25 cellular contexts compared by ENCODE assay signal in the genomic region with DNA sequence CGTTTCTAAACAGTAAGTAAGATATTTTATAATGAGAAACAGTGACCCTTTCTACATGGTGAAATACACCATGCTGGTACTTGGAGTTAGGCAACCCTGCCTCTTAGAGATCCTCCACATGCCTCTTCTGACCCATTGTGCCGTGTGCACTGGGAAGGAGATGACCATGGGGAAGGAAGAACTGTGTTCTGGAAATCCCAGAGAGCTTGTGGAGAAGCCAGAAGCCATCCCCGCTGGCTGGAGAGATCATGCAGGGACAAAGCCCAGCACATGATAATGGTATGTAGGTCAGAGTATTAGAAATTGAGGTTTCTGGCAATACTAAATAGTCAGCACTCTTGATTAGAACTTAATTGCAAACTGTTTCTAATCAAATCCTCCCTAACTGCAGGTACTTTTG.
DNase-seq lines count a peak whose midpoint lies in the region; ATAC-seq and TF ChIP-seq lines count a peak whose summit lies in the region.
"Had no signal": no experiment of that assay in that cellular context is flagged by ENCODE, and none has a peak within 500 bp of the region (broad histone marks: within the 10 kb centered on the region; RNA-seq: fewer than 3 reads in every experiment).

No MANE protein-coding gene starts in this region.

- peak; percentile 67 for ATAC-seq in Right ventricle myocardium inferior
- ATAC-seq in GM18873 (IDR thresholded peaks at IDR 0.05; ENCODE audit: low FRiP score, unreplicated experiment): no peak
- ATAC-seq in GM21825 (IDR thresholded peaks at IDR 0.05; ENCODE audit: unreplicated experiment): no peak
- no peak for ATAC-seq in GM21515 (IDR thresholded peaks at IDR 0.05; ENCODE audit: unreplicated experiment)
- ATAC-seq: activated T-cell treated with anti-CD3 and anti-CD28 coated beads, Interleukin-2, amount 50 U/mL, for 72 hours; foreskin keratinocyte; naive thymus-derived CD8-positive, alpha-beta T cell; stimulated activated naive CD8-positive, alpha-beta T cell treated with anti-CD3 and anti-CD28 coated beads, Interleukin-15, Interleukin-2, amounts not matched to agents 100 U/mL and 50 U/mL, for 24 hours; T-cell had no signal

- H3K14ac ChIP-seq in mesenchymal stem cell (ENCODE audit: low read length in 2 of 2): no peak overlapping the region

- no peak overlapping the region for H4K8ac ChIP-seq in mesenchymal stem cell (ENCODE audit: low read length)

- DNase-seq in Right ventricle myocardium inferior (ENCODE audit: missing footprints) (no peak), cardiac septum (ENCODE audit: low spot score) (no peak), fibroblast of the aortic adventitia (ENCODE audit: low read depth) (peak; percentile 30), mesenchymal stem cell (no peak), GDM1 (lab: John Stamatoyannopoulos, UW) (no peak)
- DNase-seq: 8988T; activated CD4-positive, alpha-beta T cell treated with anti-CD3 and anti-CD28 coated beads for 1 hour; activated naive CD4-positive, alpha-beta T cell treated with anti-CD3 and anti-CD28 coated beads, Interleukin-2, amount 50 U/mL, for 16 hours; activated T-cell treated with anti-CD3 and anti-CD28 coated beads, Interleukin-2, amount 50 U/mL, for 72 hours; foreskin keratinocyte; mesendoderm; naive thymus-derived CD8-positive, alpha-beta T cell; NCI-H187; NCI-H748 treated with DMSO at 0.1 percent for 48 hours; pancreas; SHP77 treated with DMSO at 0.1 percent for 48 hours; stimulated activated CD4-positive, alpha-beta T cell treated with anti-CD3 and anti-CD28 coated beads, Interleukin-2, amount 100 ng/mL, for 24 hours; stimulated activated naive CD8-positive, alpha-beta T cell treated with anti-CD3 and anti-CD28 coated beads, Interleukin-15, Interleukin-2, amounts not matched to agents 100 U/mL and 50 U/mL, for 24 hours; T-cell; transverse colon had no signal

- no peak overlapping the region for H4K91ac ChIP-seq in mesenchymal stem cell (ENCODE audit: low read length)

- no peak overlapping the region for H2BK5ac ChIP-seq in mesenchymal stem cell (ENCODE audit: low read depth, low read length, poor library complexity, severe bottlenecking)

- H3K27ac ChIP-seq in mesenchymal stem cell (ENCODE audit: low read length, poor library complexity, severe bottlenecking): no peak overlapping the region
- H3K27ac ChIP-seq: BLaER1, foreskin keratinocyte, pancreas had no signal

- no peak overlapping the region for H3K4me2 ChIP-seq in mesenchymal stem cell (ENCODE audit: low read length, poor library complexity, severe bottlenecking)
- H3K4me2 ChIP-seq: BLaER1 had no signal

- no peak overlapping the region for H3K4me3 ChIP-seq in fibroblast of the aortic adventitia (ENCODE audit: low read depth, low read length)
- H3K4me3 ChIP-seq in mesenchymal stem cell (ENCODE audit: insufficient read depth in 1 of 2, low read depth in 1 of 2, low read length in 2 of 2): no peak overlapping the region
- H3K4me3 ChIP-seq: BLaER1, pancreas, skin epidermis, transverse colon had no signal

- peaks cover 15% of the 10 kb centered on the region for H3K9me3 ChIP-seq in mesenchymal stem cell (ENCODE audit: control insufficient read depth, low read length)
- H3K9me3 ChIP-seq: pancreas, transverse colon had no signal

- H2AFZ ChIP-seq in mesenchymal stem cell (ENCODE audit: low read depth, low read length): no peak overlapping the region

- H2BK12ac ChIP-seq in mesenchymal stem cell (ENCODE audit: low read length in 2 of 2): no peak overlapping the region

- intact Hi-C loops in Right ventricle myocardium inferior (cut with DNase I): no loop called here
- intact Hi-C loops in cardiac septum (cut with DNase I): loop anchor here (5.0 kb wide), 2 partner anchors 230 to 305 kb away; a partner anchor contains a TSS

- no peak overlapping the region for H3K4ac ChIP-seq in mesenchymal stem cell (ENCODE audit: low read depth in 1 of 2, low read length in 2 of 2)

- no peaks in the 10 kb centered on the region for H3K36me3 ChIP-seq in mesenchymal stem cell (ENCODE audit: control insufficient read depth in 1 of 2, insufficient read depth in 2 of 2, low read depth in 1 of 2, low read length in 2 of 2)
- H3K36me3 ChIP-seq: BLaER1, pancreas, transverse colon had no signal

- H2BK120ac ChIP-seq in mesenchymal stem cell (ENCODE audit: low read depth, low read length): no peak overlapping the region

- no peaks in the 10 kb centered on the region for H3K27me3 ChIP-seq in mesenchymal stem cell (ENCODE audit: control insufficient read depth in 1 of 2, insufficient read depth in 1 of 2, low read length in 2 of 2)
- H3K27me3 ChIP-seq: BLaER1, foreskin keratinocyte, pancreas, transverse colon had no signal

- H2BK15ac ChIP-seq in mesenchymal stem cell (ENCODE audit: low read depth, poor library complexity, severe bottlenecking): no peak overlapping the region

- H3K9ac ChIP-seq in mesenchymal stem cell (ENCODE audit: low read length): peak overlapping the region; percentile 69
- H3K9ac ChIP-seq: BLaER1 had no signal

- H3K18ac ChIP-seq in mesenchymal stem cell (ENCODE audit: low read depth in 1 of 2, low read length in 2 of 2): no peak overlapping the region

- TF ChIP-seq CTCF in fibroblast of the aortic adventitia (IDR thresholded peaks at IDR 0.05; ENCODE audit: insufficient read depth, low read length): no peak

- H3K4me1 ChIP-seq in mesenchymal stem cell (ENCODE audit: control insufficient read depth, insufficient read depth, low read depth, low read length): peaks cover 9% of the 10 kb centered on the region
- H3K4me1 ChIP-seq: BLaER1, foreskin keratinocyte, pancreas had no signal

- WGBS in mesenchymal stem cell: 93% methylated on average over 2 of the region's 3 CpGs

- H2AK5ac ChIP-seq in mesenchymal stem cell (ENCODE audit: low read length, severe bottlenecking): no peak overlapping the region

- peaks cover 20% of the 10 kb centered on the region for H3K79me1 ChIP-seq in mesenchymal stem cell (replicated peaks; ENCODE audit: low read length, poor library complexity, severe bottlenecking)

- H3K23ac ChIP-seq in mesenchymal stem cell (ENCODE audit: low read length in 2 of 2): no peak overlapping the region
